ENCODE assay signal across 8 cellular contexts in genomic region chr16:31476305-31477219, GRCh38. TPM values are rescaled to one million over a fixed set of nuclear protein-coding genes. Genes with fewer than 3 reads are reported as not detected.
DNase-seq lines count a peak whose midpoint lies in the region; ATAC-seq, FAIRE-seq and TF ChIP-seq lines count a peak whose summit lies in the region.

No MANE protein-coding gene starts in this region.

- H3K27me3 Mint-ChIP-seq in endothelial cell (ENCODE audit: unreplicated experiment), result peaks cover 15% of the 10 kb centered on the region

- no peak overlapping the region for H3K9ac ChIP-seq in HUES6 (ENCODE audit: low read length)

- H3K36me3 ChIP-seq in HUES6 (ENCODE audit: control insufficient read depth, insufficient read depth, low read length) (peaks cover 3% of the 10 kb centered on the region; the same call in 1 of the 2 replicates), neutrophil (no peaks in the 10 kb centered on the region), thoracic aorta (peaks cover 48% of the 10 kb centered on the region)

- no peak for ATAC-seq in thoracic aorta (ENCODE audit: insufficient number of reproducible peaks, low FRiP score, low read depth)

- H3K27ac ChIP-seq in HUES6 (ENCODE audit: low read depth, low read length) (no peak overlapping the region), neutrophil (peak overlapping the region; percentile 62), thoracic aorta (no peak overlapping the region)

- peaks cover 20% of the 10 kb centered on the region for H3K36me3 Mint-ChIP-seq in endothelial cell (ENCODE audit: low read depth, unreplicated experiment)

- H3K9me3 ChIP-seq in HUES6 (ENCODE audit: control insufficient read depth, insufficient read depth, low read depth, low read length) (no peaks in the 10 kb centered on the region), neutrophil (no peaks in the 10 kb centered on the region), thoracic aorta (no peaks in the 10 kb centered on the region)

- peak; percentile 91 to 92 for DNase-seq in activated CD4-positive, alpha-beta T cell treated with anti-CD3 and anti-CD28 coated beads, Interleukin-2, amount 50 U/mL, for 4 hours
- DNase-seq in endothelial cell (ENCODE audit: low spot score), result peak; percentile 60
- no peak for DNase-seq in thoracic aorta (ENCODE audit: low spot score)
- no peak for DNase-seq in HTR-8/SVneo (ENCODE audit: insufficient read length, low spot score)
- no peak for DNase-seq in NCI-H2171 treated with DMSO at 0.1 percent for 48 hours (lab: John Stamatoyannopoulos, UW)

- FAIRE-seq in HTR-8/SVneo (lab: Jason Lieb, UNC), result no peak

- peaks cover 10% of the 10 kb centered on the region for H3K4me1 ChIP-seq in HUES6 (ENCODE audit: control insufficient read depth, insufficient read depth, low read length)
- peaks cover 22 to 37% of the 10 kb centered on the region in 2 experiments for H3K4me1 ChIP-seq in neutrophil (ENCODE audit: control insufficient read depth in 1 of 2, insufficient read depth in 1 of 2, low read depth in 1 of 2, low read length in 1 of 2)
- H3K4me1 ChIP-seq in thoracic aorta (ENCODE audit: control insufficient read depth in 1 of 2, low read depth in 2 of 2), result peaks cover 4 to 22% of the 10 kb centered on the region in 2 donors

- no peaks in the 10 kb centered on the region for H3K9me3 Mint-ChIP-seq in endothelial cell (ENCODE audit: unreplicated experiment)

- peak; percentile 58 for TF ChIP-seq POLR2A in GM19099 (IDR thresholded peaks at IDR 0.05; ENCODE audit: extremely low read depth, insufficient read length, low read depth)

- TF ChIP-seq CTCF in endothelial cell (IDR thresholded peaks at IDR 0.05; ENCODE audit: unreplicated experiment), result no peak
- TF ChIP-seq CTCF in neutrophil (IDR thresholded peaks at IDR 0.05), result no peak
- TF ChIP-seq CTCF in thoracic aorta (IDR thresholded peaks at IDR 0.05), result no peak

- H3K4me3 Mint-ChIP-seq in endothelial cell (ENCODE audit: unreplicated experiment), result peak overlapping the region; percentile 82

- H3K4me1 Mint-ChIP-seq in endothelial cell (ENCODE audit: unreplicated experiment), result peaks cover 11% of the 10 kb centered on the region

- no peak overlapping the region for H3K27ac Mint-ChIP-seq in endothelial cell (ENCODE audit: unreplicated experiment)

- peaks cover 54% of the 10 kb centered on the region for H3K27me3 ChIP-seq in HUES6 (ENCODE audit: control insufficient read depth, insufficient read depth, low read length)
- H3K27me3 ChIP-seq in neutrophil, result peaks cover 72% of the 10 kb centered on the region
- H3K27me3 ChIP-seq in thoracic aorta (replicated peaks; ENCODE audit: insufficient read depth), result no peaks in the 10 kb centered on the region

- H3K4me3 ChIP-seq in HUES6 (ENCODE audit: low read depth, low read length) (peak overlapping the region; percentile 91), neutrophil (ENCODE audit: low read depth in 1 of 2, low read length in 1 of 2) (peak overlapping the region; percentile 78 to 91), thoracic aorta (peak overlapping the region; percentile 59)

RNA-seq across cellular contexts. Expression of gene TGFB1I1, which starts 4.6 kb away (rescaled TPM):
- total RNA-seq in endothelial cell (ENCODE audit: unreplicated experiment) (42.5 TPM), thoracic aorta (100 to 1,000 TPM; 192 to 231 TPM)

RNA-seq across cellular contexts. Expression of gene SLC5A2, which starts 6.4 kb away (rescaled TPM):
- total RNA-seq in endothelial cell (ENCODE audit: unreplicated experiment), result not detected
- under 1 TPM in 1 of 2 donors, not detected in 1; 0.85 TPM for total RNA-seq in thoracic aorta

RNA-seq across cellular contexts. Expression of gene ARMC5, which starts 17.3 kb away (rescaled TPM):
- total RNA-seq in endothelial cell (ENCODE audit: unreplicated experiment), result 15.9 TPM
- total RNA-seq in thoracic aorta, result 10 to 100 TPM in 1 of 2 donors, 1 to 10 TPM in 1; 8.8 to 10.8 TPM

RNA-seq across cellular contexts. Expression of gene RUSF1, which starts 31.6 kb away (rescaled TPM):
- total RNA-seq in endothelial cell (ENCODE audit: unreplicated experiment), result 54.2 TPM
- 10 to 100 TPM; 67.9 to 74.2 TPM for total RNA-seq in thoracic aorta

RNA-seq across cellular contexts. Expression of gene ZNF843, which starts 34.0 kb away (rescaled TPM):
- 2.5 TPM for total RNA-seq in endothelial cell (ENCODE audit: unreplicated experiment)
- total RNA-seq in thoracic aorta, result 1 to 10 TPM; 1.1 to 1.9 TPM

Comparison
In these comparisons a context has a peak if more than half of its experiments do, and no peak if none do; other contexts are left out.
1. DNase-seq: peak in activated CD4-positive, alpha-beta T cell treated with anti-CD3 and anti-CD28 coated beads, Interleukin-2, amount 50 U/mL, for 4 hours (2 of 2) and endothelial cell (single experiment); none in thoracic aorta (single experiment), HTR-8/SVneo (single experiment) and NCI-H2171 treated with DMSO at 0.1 percent for 48 hours (single experiment).
2. Peak in every context shown above with its lines, with median percentiles within 50 percentile points of each other: H3K4me3 ChIP-seq.